ENCODE assay signal across 8 cellular contexts in the genomic region with DNA sequence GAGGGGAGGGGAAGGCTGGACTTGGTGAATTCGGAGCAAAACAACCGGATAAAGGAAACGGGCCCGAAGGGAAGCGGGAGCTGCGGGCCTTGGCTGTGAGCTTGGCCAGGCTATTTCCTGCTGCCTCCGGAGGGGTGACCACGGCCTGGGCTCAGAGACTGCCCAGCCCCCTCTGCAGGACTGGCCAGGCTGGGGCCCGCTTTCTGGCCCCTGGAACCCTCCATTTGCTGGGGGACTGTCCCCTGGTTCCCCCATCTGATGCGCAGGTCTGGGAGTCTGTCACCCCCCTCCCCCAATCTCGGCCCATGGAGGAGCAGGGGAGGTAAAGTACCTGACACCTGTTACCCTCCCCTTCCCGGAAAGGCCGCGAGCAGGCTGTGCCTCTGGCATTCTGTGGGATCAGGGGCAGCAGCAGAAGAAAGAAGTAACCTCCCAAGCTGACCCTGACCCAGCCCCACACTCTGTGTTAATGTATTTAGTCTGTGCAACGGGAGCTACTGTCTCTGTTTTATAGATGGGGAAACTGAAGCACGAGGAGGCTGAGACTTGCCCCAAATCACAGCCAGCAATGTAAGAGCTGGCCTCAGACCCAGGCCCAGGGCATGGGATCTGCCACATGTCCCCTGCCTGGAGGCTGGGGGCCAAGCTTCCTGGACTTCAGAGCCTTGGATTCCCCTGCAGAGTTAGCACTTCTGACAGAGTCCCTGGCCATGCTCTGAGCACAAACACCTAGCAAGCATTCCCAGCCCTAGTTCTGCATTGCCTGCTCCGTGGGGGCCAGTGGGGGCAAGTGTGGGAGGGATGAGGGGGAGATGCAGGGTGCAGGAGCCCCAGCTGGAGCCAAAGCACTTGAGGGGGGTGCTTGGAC. TPM values are rescaled to one million over a fixed set of nuclear protein-coding genes. Genes with fewer than 3 reads are reported as not detected.
DNase-seq lines count a peak whose midpoint lies in the region; ATAC-seq and TF ChIP-seq lines count a peak whose summit lies in the region.

No MANE protein-coding gene starts in this region.

- H3K27ac ChIP-seq in SU-DHL-6 (ENCODE audit: low read depth, low read length), result no peak overlapping the region

- H2AFZ ChIP-seq in SU-DHL-6 (ENCODE audit: low read depth, low read length, severe bottlenecking), result peak overlapping the region; percentile 98

- ATAC-seq in GM19467 (IDR thresholded peaks at IDR 0.05; ENCODE audit: unreplicated experiment) (peak; percentile 3), HG02840 (IDR thresholded peaks at IDR 0.05; ENCODE audit: low FRiP score, unreplicated experiment) (no peak)

- H3K4me3 ChIP-seq in SU-DHL-6 (ENCODE audit: insufficient read depth, low read length, poor library complexity, severe bottlenecking), result peak overlapping the region; percentile 54
- peak overlapping the region; percentile 58 for H3K4me3 ChIP-seq in skeletal muscle satellite cell (ENCODE audit: low read length)

- H3K4me2 ChIP-seq in SU-DHL-6 (ENCODE audit: low read depth, low read length, poor library complexity, severe bottlenecking) (peak overlapping the region; percentile 88), skeletal muscle satellite cell (ENCODE audit: low read length) (peak overlapping the region; percentile 79)

- H3K9ac ChIP-seq in SU-DHL-6 (ENCODE audit: low read length) (peak overlapping the region; percentile 63; the same call in 1 of the 2 replicates), skeletal muscle satellite cell (ENCODE audit: low read depth, low read length) (no peak overlapping the region)

- H3K4me1 ChIP-seq in skeletal muscle satellite cell (ENCODE audit: control insufficient read depth, insufficient read depth, low read length), result peaks cover 14% of the 10 kb centered on the region

- H3K9me3 ChIP-seq in SU-DHL-6 (ENCODE audit: insufficient read depth, low read length) (no peaks in the 10 kb centered on the region), skeletal muscle satellite cell (replicated peaks; ENCODE audit: low read length) (no peaks in the 10 kb centered on the region)

- H3K79me2 ChIP-seq in SU-DHL-6 (ENCODE audit: insufficient read depth, low read length), result no peaks in the 10 kb centered on the region

- H3F3A ChIP-seq in SU-DHL-6 (ENCODE audit: insufficient read depth), result peaks cover 9% of the 10 kb centered on the region

- H3K27me3 ChIP-seq in SU-DHL-6 (ENCODE audit: low read length), result no peaks in the 10 kb centered on the region
- peaks cover 53% of the 10 kb centered on the region for H3K27me3 ChIP-seq in skeletal muscle satellite cell (ENCODE audit: control insufficient read depth, insufficient read depth, low read length)

- no peaks in the 10 kb centered on the region for H4K20me1 ChIP-seq in SU-DHL-6 (ENCODE audit: low read depth, low read length)

- intact Hi-C loops in cardiac septum (cut with DNase I), result loop anchor here (1.0 to 2.0 kb wide), 2 partner anchors 15 to 81 kb away; no protein-coding TSS in a partner anchor

- TF ChIP-seq CTCF in SU-DHL-6 (IDR thresholded peaks at IDR 0.05; ENCODE audit: insufficient read depth, low read length, poor library complexity, severe bottlenecking), result no peak

- DNase-seq in cardiac septum (ENCODE audit: low spot score) (peak; percentile 85), T-helper 9 cell (no peak), HK-2 (ENCODE audit: unreplicated experiment) (no peak), NCI-H1694 treated with DMSO at 0.1 percent for 48 hours (lab: John Stamatoyannopoulos, UW) (no peak)

- no peaks in the 10 kb centered on the region for H3K36me3 ChIP-seq in SU-DHL-6 (ENCODE audit: low read length)
- H3K36me3 ChIP-seq in skeletal muscle satellite cell (ENCODE audit: insufficient read depth, low read length), result peaks cover 1% of the 10 kb centered on the region

- no peaks in the 10 kb centered on the region for H3K9me2 ChIP-seq in SU-DHL-6 (replicated peaks; ENCODE audit: insufficient read depth, low read length)

RNA-seq across cellular contexts. Expression of a gene that starts 3.5 kb away (rescaled TPM):
- total RNA-seq in cardiac septum, result 0.86 TPM
- 0.51 and 0.87 TPM in 2 replicates for total RNA-seq in skeletal muscle satellite cell (2012; rRNA removed)

RNA-seq across cellular contexts. Expression of a gene that starts 9.9 kb away (rescaled TPM):
- total RNA-seq in cardiac septum, result 67.0 TPM
- not detected in 2 replicates for total RNA-seq in skeletal muscle satellite cell (2012; rRNA removed)

RNA-seq across cellular contexts. Expression of a gene that starts 23.5 kb away (rescaled TPM):
- total RNA-seq in cardiac septum, result 66.0 TPM
- total RNA-seq in skeletal muscle satellite cell (2012; rRNA removed), result 8.9 and 13.3 TPM in 2 replicates

RNA-seq across cellular contexts. Expression of a gene that starts 39.8 kb away (rescaled TPM):
- total RNA-seq in cardiac septum, result 3.1 TPM
- 5.8 and 12.5 TPM in 2 replicates for total RNA-seq in skeletal muscle satellite cell (2012; rRNA removed)

RNA-seq across cellular contexts. Expression of a gene that starts 40.4 kb away (rescaled TPM):
- total RNA-seq in cardiac septum, result 0.48 TPM
- total RNA-seq in skeletal muscle satellite cell (2012; rRNA removed), result 0.22 and 0.51 TPM in 2 replicates
